In genomic region chr5:138926257-138926656, GRCh38 we compare ENCODE assay signal across 18 cellular contexts. TPM values are rescaled to one million over a fixed set of nuclear protein-coding genes. Genes with fewer than 3 reads are reported as not detected.
A peak's percentile ranks its signal among the peaks of the same experiment; 100 is the strongest.
DNase-seq lines count a peak whose midpoint lies in the region; ATAC-seq, FAIRE-seq and TF ChIP-seq lines count a peak whose summit lies in the region.
"Had no signal": no experiment of that assay in that cellular context is flagged by ENCODE, and none has a peak within 500 bp of the region (broad histone marks: within the 10 kb centered on the region; RNA-seq: fewer than 3 reads in every experiment).

No MANE protein-coding gene starts in this region.

- ATAC-seq in HepG2 = no peak; the same call in 2 of the 3 replicates
- no peak for ATAC-seq in right lobe of liver
- ATAC-seq: A549 had no signal

- peaks cover 12% of the 10 kb centered on the region for H3K4me1 ChIP-seq in HepG2 (ENCODE audit: insufficient read depth, low read length)
- H3K4me1 ChIP-seq in right lobe of liver = peaks cover 0 to 11% (median 3%) of the 10 kb centered on the region in 4 donors

- H2AFZ ChIP-seq in HepG2 (ENCODE audit: low read length) = no peak overlapping the region

- no peaks in the 10 kb centered on the region for H3K27me3 Mint-ChIP-seq in neural crest cell (ENCODE audit: low read depth)
- no peaks in the 10 kb centered on the region for H3K27me3 Mint-ChIP-seq in activated T-cell treated with anti-CD3 and anti-CD28 coated beads, Interleukin-2, amount 50 U/mL, for 24 hours
- H3K27me3 Mint-ChIP-seq: CD4-positive, alpha-beta memory T cell had no signal

- BruUV-seq in HepG2 (replicated peaks; lab: Mats Ljungman, UMichigan) = no TSS peak

- no peak overlapping the region for H3K4me3 Mint-ChIP-seq in neural crest cell
- no peak overlapping the region for H3K4me3 Mint-ChIP-seq in activated T-cell treated with anti-CD3 and anti-CD28 coated beads, Interleukin-2, amount 50 U/mL, for 24 hours
- H3K4me3 Mint-ChIP-seq: CD4-positive, alpha-beta memory T cell had no signal

- H3K9me3 Mint-ChIP-seq in neural crest cell = no peaks in the 10 kb centered on the region
- H3K9me3 Mint-ChIP-seq in activated T-cell treated with anti-CD3 and anti-CD28 coated beads, Interleukin-2, amount 50 U/mL, for 24 hours = no peaks in the 10 kb centered on the region
- H3K9me3 Mint-ChIP-seq: CD4-positive, alpha-beta memory T cell had no signal

- H3K27ac Mint-ChIP-seq in neural crest cell (ENCODE audit: unreplicated experiment) = peak overlapping the region; percentile 97
- no peak overlapping the region for H3K27ac Mint-ChIP-seq in activated T-cell treated with anti-CD3 and anti-CD28 coated beads, Interleukin-2, amount 50 U/mL, for 24 hours

- H3K9ac ChIP-seq in HepG2 (ENCODE audit: insufficient read depth, low read depth, low read length) = no peak overlapping the region
- H3K9ac ChIP-seq: KMS-11 had no signal

- H3K4me3 ChIP-seq in HepG2 (replicated peaks in 1 of 3; ENCODE audit: insufficient read depth in 1 of 3, low read depth in 2 of 3, low read length in 3 of 3) = no peak overlapping the region
- H3K4me3 ChIP-seq in right lobe of liver = no peak overlapping the region
- H3K4me3 ChIP-seq in dorsolateral prefrontal cortex = no peak overlapping the region
- H3K4me3 ChIP-seq: A549 had no signal

- no peak for TF ChIP-seq POLR2A in HepG2 (IDR thresholded peaks at IDR 0.05; ENCODE audit: insufficient read depth in 1 of 2, low read depth in 2 of 2, low read length in 2 of 2)
- no peak for TF ChIP-seq POLR2A in right lobe of liver (IDR thresholded peaks at IDR 0.05)

- peaks cover 10% of the 10 kb centered on the region for H3K4me1 Mint-ChIP-seq in neural crest cell
- H3K4me1 Mint-ChIP-seq in activated T-cell treated with anti-CD3 and anti-CD28 coated beads, Interleukin-2, amount 50 U/mL, for 24 hours (ENCODE audit: low read depth) = no peaks in the 10 kb centered on the region

- in situ Hi-C loops in HepG2 (cut with HindIII; ENCODE audit: extremely low pct_ligation_motif_present, low pct_unique_long_range_greater_than_20kb) = no loop called here

- TF ChIP-seq CTCF in HepG2 (CRISPR knock-in tag; IDR thresholded peaks at IDR 0.05) = no peak
- no peak for TF ChIP-seq CTCF in right lobe of liver (IDR thresholded peaks at IDR 0.05)
- TF ChIP-seq CTCF in dorsolateral prefrontal cortex (IDR thresholded peaks at IDR 0.05 in 54 of 56, conservative IDR thresholded peaks at IDR 0.05 in 2 of 56; ENCODE audit: low read depth in 1 of 56, partially characterized antibody in 56 of 56) = no peak
- no peak for TF ChIP-seq CTCF in neural crest cell (conservative IDR thresholded peaks at IDR 0.05)

- H4K20me1 ChIP-seq in HepG2 (ENCODE audit: insufficient read depth, low read length) = peaks cover 7% of the 10 kb centered on the region

- no peaks in the 10 kb centered on the region for H3K79me2 ChIP-seq in HepG2 (ENCODE audit: insufficient read depth, low read length)

- intact Hi-C loops in HepG2 (cut with micrococcal nuclease; ENCODE audit: unreplicated experiment) = loop anchor here (5.0 kb wide), 1 partner anchor 284 kb away; no protein-coding TSS in a partner anchor
- intact Hi-C loops in right lobe of liver (cut with DNase I) = no loop called here
- intact Hi-C loops in dorsolateral prefrontal cortex (cut with DNase I) = loop anchor here (5.0 kb wide), 1 partner anchor 54 kb away; no protein-coding TSS in a partner anchor

- 97% methylated on average over 11 of the region's 11 CpGs for whole genome bisulfite sequencing in HepG2 (ENCODE audit: low lambda C conversion rate)
- 100% methylated on average over 8 of the region's 11 CpGs for WGBS in right lobe of liver (ENCODE audit: insufficient coverage, low coverage, low lambda C conversion rate, missing lambda C conversion rate)

- CTCF ChIA-PET in HepG2 (lab: Yijun Ruan, JAX; ENCODE audit: low intra/inter-chr PET ratio, low total read pairs) = no interaction called here

- no peak overlapping the region for H3K27ac ChIP-seq in HepG2 (ENCODE audit: extremely low read length, insufficient read depth, low read length)
- H3K27ac ChIP-seq in right lobe of liver = no peak overlapping the region
- peak overlapping the region in 37 of 59 donors; percentile 48 to 98 (median 91) for H3K27ac ChIP-seq in dorsolateral prefrontal cortex
- H3K27ac ChIP-seq: A549, KMS-11 had no signal

- H3K36me3 ChIP-seq in HepG2 (replicated peaks in 1 of 2; ENCODE audit: control insufficient read depth in 1 of 2, insufficient read depth in 2 of 2, low read length in 2 of 2) = peaks cover 27 to 76% of the 10 kb centered on the region in 2 experiments
- peaks cover 7 to 43% (median 22%) of the 10 kb centered on the region in 4 donors for H3K36me3 ChIP-seq in right lobe of liver

- POLR2A ChIA-PET in HepG2 (lab: Yijun Ruan, JAX) = no interaction called here

- FAIRE-seq in HepG2 (lab: Jason Lieb, UNC) = no peak
- FAIRE-seq: A549, H1 had no signal

- no peak for TF ChIP-seq EP300 in HepG2 (IDR thresholded peaks at IDR 0.05; ENCODE audit: low read depth in 2 of 2, low read length in 2 of 2)
- TF ChIP-seq EP300 in HepG2 (CRISPR knock-in tag; IDR thresholded peaks at IDR 0.05; ENCODE audit: borderline replicate concordance) = no peak

- no peaks in the 10 kb centered on the region for H3K27me3 ChIP-seq in HepG2 (ENCODE audit: control insufficient read depth in 1 of 2, insufficient read depth in 2 of 2, low read length in 2 of 2)
- H3K27me3 ChIP-seq in right lobe of liver = no peaks in the 10 kb centered on the region
- H3K27me3 ChIP-seq in dorsolateral prefrontal cortex = no peaks in the 10 kb centered on the region

- no peak overlapping the region for H3K4me2 ChIP-seq in HepG2 (ENCODE audit: low read depth, low read length)
- H3K4me2 ChIP-seq: A549, KMS-11 had no signal

- no peak for DNase-seq in HepG2 (ENCODE audit: low spot score)
- no peak for DNase-seq in right lobe of liver
- no peak for DNase-seq in dorsolateral prefrontal cortex
- DNase-seq in neural crest cell (ENCODE audit: low read depth, low spot score) = no peak
- DNase-seq in DMS 273 treated with DMSO at 0.1 percent for 48 hours (lab: John Stamatoyannopoulos, UW) = no peak
- DNase-seq in dermis blood vessel endothelial cell = no peak
- DNase-seq in middle frontal gyrus (ENCODE audit: extremely low spot score, low spot score) = no peak
- no peak for DNase-seq in activated T-cell treated with anti-CD3 and anti-CD28 coated beads, Interleukin-2, amount 50 U/mL, for 24 hours
- DNase-seq: CD4-positive, alpha-beta memory T cell; MV-4-11; NCI-H1694 treated with DMSO at 0.1 percent for 48 hours; NCI-H510A; NCI-H748 treated with DMSO at 0.1 percent for 48 hours; OCI-M1; Right ventricle myocardium superior had no signal

- no peak for TF ChIP-seq RAD21 in HepG2 (CRISPR knock-in tag; IDR thresholded peaks at IDR 0.05)

- peaks cover 29% of the 10 kb centered on the region for H3K36me3 Mint-ChIP-seq in neural crest cell (ENCODE audit: low read depth)
- peaks cover 15% of the 10 kb centered on the region for H3K36me3 Mint-ChIP-seq in activated T-cell treated with anti-CD3 and anti-CD28 coated beads, Interleukin-2, amount 50 U/mL, for 24 hours (ENCODE audit: low read depth)

- H3K9me3 ChIP-seq in HepG2 (ENCODE audit: low read length) = no peaks in the 10 kb centered on the region
- H3K9me3 ChIP-seq in right lobe of liver = no peaks in the 10 kb centered on the region
- H3K9me3 ChIP-seq: A549 had no signal

TF ChIP-seq in HepG2, 621 proteins besides CTCF, POLR2A, EP300 and RAD21:
- TF ChIP-seq SPEN (CRISPR knock-in tag; IDR thresholded peaks at IDR 0.05; ENCODE audit: low read depth) = no peak
- peak; percentile 31 for TF ChIP-seq AGO2 (optimal IDR thresholded peaks at IDR 0.05; ENCODE audit: low read depth, low read length)

RNA-seq across cellular contexts. Expression of gene LRRTM2, which starts 51.1 kb away (rescaled TPM):
- total RNA-seq in HepG2 (2016; rRNA removed; fragmentation: Illumina TruSeq; extraction: Trizol) = not detected in 2 replicates
- not detected in 2 replicates for total RNA-seq in HepG2 (2016; cell fraction: cytosol; rRNA removed; fragmentation: Illumina TruSeq; extraction: Trizol; ENCODE audit: low read depth)
- total RNA-seq in HepG2 (2016; cell fraction: insoluble cytoplasmic fraction; rRNA removed; fragmentation: Illumina TruSeq; extraction: Trizol) = not detected in 2 replicates
- total RNA-seq in HepG2 (2016; cell fraction: membrane; rRNA removed; fragmentation: Illumina TruSeq; extraction: Trizol) = not detected in 2 replicates
- total RNA-seq in HepG2 (2016; cell fraction: nucleus; rRNA removed; fragmentation: Illumina TruSeq; extraction: Trizol) = not detected in 2 replicates
- polyA plus RNA-seq in HepG2 (2011; rRNA removed) = not detected in 2 replicates
- polyA plus RNA-seq in HepG2 (2011; cell fraction: cytosol; rRNA removed) = not detected in 2 replicates
- not detected in 2 replicates for polyA plus RNA-seq in HepG2 (2011; cell fraction: nucleus; rRNA removed)
- 0.03 and 0.08 TPM in 2 replicates for polyA plus RNA-seq in HepG2 (2012)
- polyA plus RNA-seq in HepG2 (2016; cell fraction: cytosol; fragmentation: Illumina TruSeq; extraction: Trizol; ENCODE audit: low read depth) = not detected in 2 replicates
- polyA plus RNA-seq in HepG2 (2016; cell fraction: insoluble cytoplasmic fraction; fragmentation: Illumina TruSeq; extraction: Trizol; ENCODE audit: low read depth) = not detected in 2 replicates
- not detected in 2 replicates for polyA plus RNA-seq in HepG2 (2016; cell fraction: membrane; fragmentation: Illumina TruSeq; extraction: Trizol; ENCODE audit: low read depth)
- not detected in 2 replicates for polyA plus RNA-seq in HepG2 (2016; cell fraction: nucleus; fragmentation: Illumina TruSeq; extraction: Trizol; ENCODE audit: insufficient read depth, low read depth)
- not detected in 2 replicates for polyA minus RNA-seq in HepG2 (2011; rRNA and poly(A)+ RNA removed; ENCODE audit: low replicate concordance)
- polyA minus RNA-seq in HepG2 (2011; cell fraction: cytosol; rRNA and poly(A)+ RNA removed) = not detected in 2 replicates
- not detected in 2 replicates for polyA minus RNA-seq in HepG2 (2011; cell fraction: nucleus; rRNA and poly(A)+ RNA removed)
- total RNA-seq in right lobe of liver = under 1 TPM in 5 of 6 experiments, not detected in 1; 0.06 to 0.53 (median 0.17) TPM
- 10 to 100 TPM; 19.2 to 91.2 (median 65.0) TPM for total RNA-seq in dorsolateral prefrontal cortex
- 0.84 and 1.3 TPM in 2 replicates for total RNA-seq in neural crest cell
- 2.9 and 6.1 TPM in 2 replicates for total RNA-seq in dermis blood vessel endothelial cell
- total RNA-seq: CD4-positive, alpha-beta memory T cell; H1; Right ventricle myocardium superior had no signal
- polyA plus RNA-seq: A549; CD4-positive, alpha-beta memory T cell; H1 had no signal

Comparison
In these comparisons a context has a peak if more than half of its experiments do, and no peak if none do; other contexts are left out.
1. intact Hi-C loops: an anchor here in HepG2 (5.0 kb wide) and dorsolateral prefrontal cortex (5.0 kb wide); none called in right lobe of liver.
2. H3K27ac ChIP-seq: peak in dorsolateral prefrontal cortex (37 of 59); none in HepG2 (single experiment) and right lobe of liver (0 of 3).